ENCODE assay signal across 1 cellular context in genomic region chr3:50316657-50317242, GRCh38.
TF ChIP-seq lines count a peak whose summit lies in the region.

No MANE protein-coding gene starts in this region.

TF ChIP-seq in K562, 482 proteins besides CTCF, POLR2A, EP300 and RAD21 (continues in another document):
- TF ChIP-seq ZNF318 (IDR thresholded peaks at IDR 0.05; ENCODE audit: borderline replicate concordance in 1 of 2, low read depth in 1 of 2) (no peak), POLR2B (IDR thresholded peaks at IDR 0.05; ENCODE audit: low read depth, partially characterized antibody) (no peak), HES1 (IDR thresholded peaks at IDR 0.05; ENCODE audit: low read depth) (no peak), ZFX (CRISPR knock-in tag; IDR thresholded peaks at IDR 0.05) (no peak), RNF219 (CRISPR knock-in tag; IDR thresholded peaks at IDR 0.05) (no peak), OTX1 (CRISPR knock-in tag; IDR thresholded peaks at IDR 0.05) (no peak), KDM5B (IDR thresholded peaks at IDR 0.05; ENCODE audit: insufficient replicate concordance, low read depth, low read length) (no peak), ESRRA (IDR thresholded peaks at IDR 0.05; ENCODE audit: borderline replicate concordance, low read depth) (no peak), ZSCAN29 (IDR thresholded peaks at IDR 0.05) (no peak), CREM (IDR thresholded peaks at IDR 0.05; ENCODE audit: low read depth) (peak; percentile 44; the same call in 1 of the 2 replicates), ATF2 (CRISPR knock-in tag; IDR thresholded peaks at IDR 0.05) (no peak), E2F1 (CRISPR knock-in tag; IDR thresholded peaks at IDR 0.05) (no peak), NRF1 (conservative IDR thresholded peaks at IDR 0.05 in 1 of 2, IDR thresholded peaks at IDR 0.05 in 1 of 2) (peak; percentile 48 to 64), CBFA2T3 (IDR thresholded peaks at IDR 0.05) (peak; percentile 9; the same call in 1 of the 2 replicates), GMEB1 (CRISPR knock-in tag; IDR thresholded peaks at IDR 0.05) (no peak), SIX5 (IDR thresholded peaks at IDR 0.05; ENCODE audit: borderline replicate concordance in 1 of 2, insufficient read depth in 1 of 2, low read depth in 1 of 2, low read length in 2 of 2) (no peak), CHD4 (IDR thresholded peaks at IDR 0.05; ENCODE audit: insufficient read depth, insufficient replicate concordance, low read depth, low read length, poor library complexity, severe bottlenecking) (no peak), REST (CRISPR knock-in tag; IDR thresholded peaks at IDR 0.05; ENCODE audit: low read depth) (no peak), TGIF2 (CRISPR knock-in tag; IDR thresholded peaks at IDR 0.05) (no peak), ZBTB49 (CRISPR knock-in tag; IDR thresholded peaks at IDR 0.05; ENCODE audit: borderline replicate concordance) (no peak), CBX1 (IDR thresholded peaks at IDR 0.05; ENCODE audit: low read depth) (no peak), ATF1 (CRISPR knock-in tag; IDR thresholded peaks at IDR 0.05) (no peak), ATF1 (tag; IDR thresholded peaks at IDR 0.05) (no peak), BRF2 (IDR thresholded peaks at IDR 0.05; ENCODE audit: borderline replicate concordance, insufficient read depth, insufficient read length) (no peak), CEBPG (CRISPR knock-in tag; IDR thresholded peaks at IDR 0.05) (0 out of 2 replicates have a peak, but pooled peaks have one; percentile 8), CEBPG (tag; conservative IDR thresholded peaks at IDR 0.05 in 1 of 2, IDR thresholded peaks at IDR 0.05 in 1 of 2) (no peak), GATAD2A (IDR thresholded peaks at IDR 0.05) (no peak), ZNF444 (CRISPR knock-in tag; IDR thresholded peaks at IDR 0.05) (no peak), PTBP1 (IDR thresholded peaks at IDR 0.05; ENCODE audit: low read depth, low read length) (no peak), TARDBP (IDR thresholded peaks at IDR 0.05) (no peak)
